ENCODE assay signal across 25 cellular contexts in the genomic region with DNA sequence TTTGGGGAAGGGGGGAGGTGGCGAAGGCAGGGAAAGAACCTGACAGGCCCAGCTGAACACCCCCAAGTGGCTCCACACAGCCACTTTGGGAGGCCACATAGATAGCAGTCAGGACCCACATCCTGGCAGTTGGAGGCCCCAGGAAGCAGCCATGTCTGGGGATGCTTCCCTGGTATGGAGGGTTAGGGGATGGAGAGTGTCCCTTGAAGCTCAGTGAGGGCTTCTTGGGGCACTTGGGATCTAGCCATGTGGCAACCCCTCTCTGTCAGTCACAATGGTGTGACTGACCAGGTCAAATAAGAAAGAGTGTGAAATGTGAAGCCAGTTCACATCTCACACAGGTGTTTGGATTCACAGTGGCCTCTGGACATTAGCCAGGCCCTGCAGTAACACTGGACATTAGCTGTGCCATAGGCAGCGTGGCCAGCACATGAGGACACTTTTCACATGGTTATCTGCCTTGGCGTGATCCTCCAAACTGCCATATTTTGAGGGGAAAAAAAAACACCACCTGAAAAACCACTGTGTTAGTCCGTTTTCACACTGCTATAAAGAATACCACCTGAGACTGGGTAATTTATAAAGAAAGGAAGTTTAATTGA. TPM values are rescaled to one million over a fixed set of nuclear protein-coding genes. Genes with fewer than 3 reads are reported as not detected.
DNase-seq lines count a peak whose midpoint lies in the region; ATAC-seq and TF ChIP-seq lines count a peak whose summit lies in the region.
"Had no signal": no experiment of that assay in that cellular context is flagged by ENCODE, and none has a peak within 500 bp of the region (broad histone marks: within the 10 kb centered on the region; RNA-seq: fewer than 3 reads in every experiment).

No MANE protein-coding gene starts in this region.

- DNase-seq in AG10803 (ENCODE audit: low read depth) (peak; percentile 46), WTC11 (ENCODE audit: low spot score) (no peak), left ventricle myocardium inferior (no peak), sigmoid colon (no peak), NCI-H2227 (lab: John Stamatoyannopoulos, UW; ENCODE audit: unreplicated experiment) (no peak)
- no peak for DNase-seq in activated CD8-positive, alpha-beta memory T cell treated with anti-CD3 and anti-CD28 coated beads, Interleukin-2, amount 10 ng/mL, durations not matched to agents 7 days and 5 days
- DNase-seq in activated naive CD8-positive, alpha-beta T cell treated with anti-CD3 and anti-CD28 coated beads for 36 hours: no peak
- DNase-seq: activated CD4-positive, alpha-beta memory T cell treated with anti-CD3 and anti-CD28 coated beads for 36 hours; activated naive CD8-positive, alpha-beta T cell treated with anti-CD3 and anti-CD28 coated beads, Interleukin-2, amount 10 ng/mL, durations not matched to agents 7 days and 5 days; activated T-cell treated with anti-CD3 and anti-CD28 coated beads, Interleukin-2, amount 50 U/mL, for 24 hours; caudate nucleus; effector CD4-positive, alpha-beta T cell; HCEC 1CT; hypothalamus; NCI-H1694; NCI-H446; upper lobe of right lung had no signal

- peaks cover 22% of the 10 kb centered on the region for H3K36me3 ChIP-seq in left ventricle myocardium inferior
- peaks cover 19 to 31% (median 22%) of the 10 kb centered on the region in 4 donors for H3K36me3 ChIP-seq in sigmoid colon

- no peak overlapping the region for H3K27ac Mint-ChIP-seq in WTC11
- no peak overlapping the region for H3K27ac Mint-ChIP-seq in activated CD8-positive, alpha-beta memory T cell treated with anti-CD3 and anti-CD28 coated beads, Interleukin-2, amount 10 ng/mL, durations not matched to agents 7 days and 5 days
- no peak overlapping the region for H3K27ac Mint-ChIP-seq in activated naive CD8-positive, alpha-beta T cell treated with anti-CD3 and anti-CD28 coated beads for 36 hours
- H3K27ac Mint-ChIP-seq: activated CD4-positive, alpha-beta memory T cell treated with anti-CD3 and anti-CD28 coated beads for 36 hours; activated naive CD8-positive, alpha-beta T cell treated with anti-CD3 and anti-CD28 coated beads, Interleukin-2, amount 10 ng/mL, durations not matched to agents 7 days and 5 days; activated T-cell treated with anti-CD3 and anti-CD28 coated beads, Interleukin-2, amount 50 U/mL, for 24 hours had no signal

- POLR2A ChIA-PET in WTC11 (lab: Charles Lee): no interaction called here

- 71 to 77% methylated on average over 4 of the region's 4 CpGs for WGBS in sigmoid colon, 2 donors

- H3K4me3 ChIP-seq in AG10803 (ENCODE audit: low read length): no peak overlapping the region
- H3K4me3 ChIP-seq in left ventricle myocardium inferior: no peak overlapping the region
- no peak overlapping the region for H3K4me3 ChIP-seq in sigmoid colon
- H3K4me3 ChIP-seq: upper lobe of right lung had no signal

- TF ChIP-seq CTCF in AG10803 (conservative IDR thresholded peaks at IDR 0.05; ENCODE audit: low read length) (no peak), WTC11 (IDR thresholded peaks at IDR 0.05) (no peak), left ventricle myocardium inferior (IDR thresholded peaks at IDR 0.05; ENCODE audit: borderline replicate concordance) (no peak), sigmoid colon (IDR thresholded peaks at IDR 0.05) (no peak)

- intact Hi-C loops in left ventricle myocardium inferior (cut with micrococcal nuclease): loop anchor here (5.0 kb wide), 1 partner anchor 129 kb away; no protein-coding TSS in a partner anchor
- intact Hi-C loops in sigmoid colon (cut with DNase I): loop anchor here (1.0 kb wide), 1 partner anchor 51 kb away; no protein-coding TSS in a partner anchor

- no peaks in the 10 kb centered on the region for H3K36me3 Mint-ChIP-seq in WTC11
- H3K36me3 Mint-ChIP-seq in activated CD8-positive, alpha-beta memory T cell treated with anti-CD3 and anti-CD28 coated beads, Interleukin-2, amount 10 ng/mL, durations not matched to agents 7 days and 5 days: no peaks in the 10 kb centered on the region
- H3K36me3 Mint-ChIP-seq in activated naive CD8-positive, alpha-beta T cell treated with anti-CD3 and anti-CD28 coated beads for 36 hours: no peaks in the 10 kb centered on the region
- H3K36me3 Mint-ChIP-seq: activated CD4-positive, alpha-beta memory T cell treated with anti-CD3 and anti-CD28 coated beads for 36 hours; activated naive CD8-positive, alpha-beta T cell treated with anti-CD3 and anti-CD28 coated beads, Interleukin-2, amount 10 ng/mL, durations not matched to agents 7 days and 5 days had no signal

- no peak for TF ChIP-seq EP300 in sigmoid colon (IDR thresholded peaks at IDR 0.05)

- peak; percentile 10 for TF ChIP-seq POLR2A in sigmoid colon (IDR thresholded peaks at IDR 0.05)

- H3K4me1 ChIP-seq in left ventricle myocardium inferior (peaks cover 63% of the 10 kb centered on the region), sigmoid colon (peaks cover 3 to 40% (median 36%) of the 10 kb centered on the region in 4 donors)
- H3K4me1 ChIP-seq: parathyroid adenoma had no signal

- H3K27me3 Mint-ChIP-seq in WTC11 (ENCODE audit: low read depth): no peaks in the 10 kb centered on the region
- H3K27me3 Mint-ChIP-seq in activated CD8-positive, alpha-beta memory T cell treated with anti-CD3 and anti-CD28 coated beads, Interleukin-2, amount 10 ng/mL, durations not matched to agents 7 days and 5 days: peaks cover 5% of the 10 kb centered on the region
- H3K27me3 Mint-ChIP-seq in activated naive CD8-positive, alpha-beta T cell treated with anti-CD3 and anti-CD28 coated beads for 36 hours: peaks cover 4% of the 10 kb centered on the region
- H3K27me3 Mint-ChIP-seq: activated CD4-positive, alpha-beta memory T cell treated with anti-CD3 and anti-CD28 coated beads for 36 hours; activated T-cell treated with anti-CD3 and anti-CD28 coated beads, Interleukin-2, amount 50 U/mL, for 24 hours had no signal

- CTCF ChIA-PET in WTC11 (lab: Charles Lee): interaction anchor here (1.4 to 7.2 kb wide), 14 partner anchors 7 to 186 kb away, joined by 3 to 146 read pairs (median 12); no protein-coding TSS in a partner anchor
- CTCF ChIA-PET in activated CD8-positive, alpha-beta memory T cell treated with anti-CD3 and anti-CD28 coated beads, Interleukin-2, amount 10 ng/mL, durations not matched to agents 7 days and 5 days (lab: Charles Lee): interaction anchor here (0.7 to 6.5 kb wide), 25 partner anchors 9 to 357 kb away, joined by 3 to 32 read pairs (median 4); no protein-coding TSS in a partner anchor

- ATAC-seq in WTC11 (no peak), GM18868 (IDR thresholded peaks at IDR 0.05; ENCODE audit: unreplicated experiment) (no peak)
- ATAC-seq in activated CD8-positive, alpha-beta memory T cell treated with anti-CD3 and anti-CD28 coated beads, Interleukin-2, amount 10 ng/mL, durations not matched to agents 7 days and 5 days: no peak
- ATAC-seq: upper lobe of right lung had no signal

- H3K9me3 ChIP-seq in left ventricle myocardium inferior (replicated peaks): no peaks in the 10 kb centered on the region
- peaks cover 0 to 6% (median 0%) of the 10 kb centered on the region in 4 donors for H3K9me3 ChIP-seq in sigmoid colon
- H3K9me3 ChIP-seq: upper lobe of right lung had no signal

- no peaks in the 10 kb centered on the region for H3K27me3 ChIP-seq in left ventricle myocardium inferior (ENCODE audit: low read depth)
- no peaks in the 10 kb centered on the region for H3K27me3 ChIP-seq in sigmoid colon
- H3K27me3 ChIP-seq: upper lobe of right lung had no signal

- no peaks in the 10 kb centered on the region for H3K9me3 Mint-ChIP-seq in WTC11
- H3K9me3 Mint-ChIP-seq in activated CD8-positive, alpha-beta memory T cell treated with anti-CD3 and anti-CD28 coated beads, Interleukin-2, amount 10 ng/mL, durations not matched to agents 7 days and 5 days (ENCODE audit: low read depth): no peaks in the 10 kb centered on the region
- H3K9me3 Mint-ChIP-seq in activated naive CD8-positive, alpha-beta T cell treated with anti-CD3 and anti-CD28 coated beads for 36 hours: no peaks in the 10 kb centered on the region
- H3K9me3 Mint-ChIP-seq: activated CD4-positive, alpha-beta memory T cell treated with anti-CD3 and anti-CD28 coated beads for 36 hours; activated T-cell treated with anti-CD3 and anti-CD28 coated beads, Interleukin-2, amount 50 U/mL, for 24 hours had no signal

- no peak overlapping the region for H3K4me3 Mint-ChIP-seq in WTC11
- no peak overlapping the region for H3K4me3 Mint-ChIP-seq in activated CD8-positive, alpha-beta memory T cell treated with anti-CD3 and anti-CD28 coated beads, Interleukin-2, amount 10 ng/mL, durations not matched to agents 7 days and 5 days
- no peak overlapping the region for H3K4me3 Mint-ChIP-seq in activated naive CD8-positive, alpha-beta T cell treated with anti-CD3 and anti-CD28 coated beads for 36 hours
- H3K4me3 Mint-ChIP-seq: activated CD4-positive, alpha-beta memory T cell treated with anti-CD3 and anti-CD28 coated beads for 36 hours; activated naive CD8-positive, alpha-beta T cell treated with anti-CD3 and anti-CD28 coated beads, Interleukin-2, amount 10 ng/mL, durations not matched to agents 7 days and 5 days; activated T-cell treated with anti-CD3 and anti-CD28 coated beads, Interleukin-2, amount 50 U/mL, for 24 hours had no signal

- H3K27ac ChIP-seq in left ventricle myocardium inferior (replicated peaks) (peak overlapping the region; percentile 95), sigmoid colon (peak overlapping the region; percentile 96 to 98 (median 98))
- H3K27ac ChIP-seq: parathyroid adenoma, VCaP had no signal

- H3K4me1 Mint-ChIP-seq in WTC11: peaks cover 30% of the 10 kb centered on the region
- H3K4me1 Mint-ChIP-seq in activated CD8-positive, alpha-beta memory T cell treated with anti-CD3 and anti-CD28 coated beads, Interleukin-2, amount 10 ng/mL, durations not matched to agents 7 days and 5 days: peaks cover 30% of the 10 kb centered on the region
- peaks cover 3% of the 10 kb centered on the region for H3K4me1 Mint-ChIP-seq in activated naive CD8-positive, alpha-beta T cell treated with anti-CD3 and anti-CD28 coated beads for 36 hours

TF ChIP-seq in WTC11, 78 proteins besides CTCF, POLR2A, EP300 and RAD21 (continues in another document):
- no peak for TF ChIP-seq ZNF263 (CRISPR knock-in tag; IDR thresholded peaks at IDR 0.05; ENCODE audit: low read depth)
- TF ChIP-seq, protein P1, sequence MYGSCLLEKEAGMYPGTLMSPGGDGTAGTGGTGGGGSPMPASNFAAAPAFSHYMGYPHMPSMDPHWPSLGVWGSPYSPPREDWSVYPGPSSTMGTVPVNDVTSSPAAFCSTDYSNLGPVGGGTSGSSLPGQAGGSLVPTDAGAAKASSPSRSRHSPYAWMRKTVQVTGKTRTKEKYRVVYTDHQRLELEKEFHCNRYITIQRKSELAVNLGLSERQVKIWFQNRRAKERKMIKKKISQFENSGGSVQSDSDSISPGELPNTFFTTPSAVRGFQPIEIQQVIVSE (CRISPR knock-in tag; IDR thresholded peaks at IDR 0.05; ENCODE audit: borderline replicate concordance): 0 out of 2 replicates have a peak, but pooled peaks have one; percentile 24

RNA-seq across cellular contexts. Expression of gene IL17B, which starts 53.9 kb away (rescaled TPM):
- total RNA-seq in WTC11 (2021) (not detected in 3 replicates), left ventricle myocardium inferior (not detected), sigmoid colon (1 to 10 TPM; 3.0 to 9.6 (median 5.6) TPM)
- under 1 TPM in 1 of 3 donors, not detected in 2; 0.82 TPM for polyA plus RNA-seq in sigmoid colon
- total RNA-seq in activated CD8-positive, alpha-beta memory T cell treated with anti-CD3 and anti-CD28 coated beads, Interleukin-2, amount 10 ng/mL, durations not matched to agents 7 days and 5 days: not detected
- total RNA-seq in activated naive CD8-positive, alpha-beta T cell treated with anti-CD3 and anti-CD28 coated beads for 36 hours: not detected
- total RNA-seq: activated CD4-positive, alpha-beta memory T cell treated with anti-CD3 and anti-CD28 coated beads for 36 hours; activated naive CD8-positive, alpha-beta T cell treated with anti-CD3 and anti-CD28 coated beads, Interleukin-2, amount 10 ng/mL, durations not matched to agents 7 days and 5 days; Daoy; fibroblast of lung; HT-29; kidney epithelial cell; T-helper 1 cell treated with Interleukin-12 subunit alpha and Interleukin-12 subunit beta and Interleukin-4 antibody, amounts not matched to agents 30 ng/mL and 1 ng/mL, for 36 hours; upper lobe of right lung had no signal
